ENCODE assay signal across 8 cellular contexts in the genomic region with DNA sequence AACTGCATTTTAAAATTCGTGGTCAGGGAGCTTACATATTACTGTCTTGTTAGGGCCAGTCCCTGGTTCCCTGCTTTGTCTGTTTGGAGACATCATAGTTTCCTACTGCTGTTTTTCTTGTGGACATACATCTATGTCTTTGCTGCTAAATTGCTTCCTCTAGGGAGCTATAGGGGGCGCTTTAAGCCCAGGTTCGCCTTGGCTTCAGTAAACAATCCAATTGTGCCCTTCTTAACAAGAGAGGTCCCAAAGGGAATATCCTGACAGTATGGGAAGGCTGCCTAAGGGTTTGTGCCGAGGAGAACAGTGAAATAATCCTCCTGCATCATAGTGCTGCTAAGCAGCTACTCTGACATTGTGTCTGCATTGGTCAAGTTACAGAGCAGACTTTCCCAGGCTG.
A peak's percentile ranks its signal among the peaks of the same experiment; 100 is the strongest.
DNase-seq lines count a peak whose midpoint lies in the region; ATAC-seq and TF ChIP-seq lines count a peak whose summit lies in the region.

No MANE protein-coding gene starts in this region.

- POLR2A ChIA-PET in OCI-LY7 (lab: Charles Lee) = interaction anchor here (0.6 kb wide), 1 partner anchor 375 kb away, joined by 3 read pairs; no protein-coding TSS in a partner anchor

- H3K4me3 ChIP-seq in DND-41 (ENCODE audit: low read depth in 1 of 2, low read length in 2 of 2) = no peak overlapping the region
- H3K4me3 ChIP-seq in OCI-LY7 (ENCODE audit: low read depth, low read length, poor library complexity, severe bottlenecking) = no peak overlapping the region
- no peak overlapping the region for H3K4me3 ChIP-seq in fibroblast of the aortic adventitia (ENCODE audit: low read depth, low read length)

- ATAC-seq in DND-41 (ENCODE audit: insufficient read depth, low read depth) (no peak), HG03280 (IDR thresholded peaks at IDR 0.05; ENCODE audit: unreplicated experiment) (peak; percentile 48), HG02571 (IDR thresholded peaks at IDR 0.05; ENCODE audit: unreplicated experiment) (no peak), HG02798 (IDR thresholded peaks at IDR 0.05; ENCODE audit: poor library complexity, unreplicated experiment) (no peak)

- H2AFZ ChIP-seq in DND-41 (ENCODE audit: low read depth, low read length) (no peak overlapping the region), OCI-LY7 (ENCODE audit: low read length) (no peak overlapping the region)

- no peak for DNase-seq in DND-41
- DNase-seq in OCI-LY7 (ENCODE audit: low spot score) = peak; percentile 5
- DNase-seq in fibroblast of the aortic adventitia (ENCODE audit: low read depth) = peak; percentile 62
- DNase-seq in amniotic stem cell (lab: John Stamatoyannopoulos, UW) = no peak
- DNase-seq in NOMO-1 treated with dmso at 0.1 percent for 144 hours (lab: John Stamatoyannopoulos, UW; ENCODE audit: unreplicated experiment) = no peak

- H3K36me3 ChIP-seq in DND-41 (ENCODE audit: insufficient read depth, low read length) (no peaks in the 10 kb centered on the region), OCI-LY7 (ENCODE audit: insufficient read depth, low read length) (no peaks in the 10 kb centered on the region)

- H3K27ac ChIP-seq in DND-41 (ENCODE audit: low read length) (no peak overlapping the region), OCI-LY7 (ENCODE audit: low read depth, low read length, poor library complexity, severe bottlenecking) (no peak overlapping the region)

- TF ChIP-seq CTCF in DND-41 (IDR thresholded peaks at IDR 0.05; ENCODE audit: borderline replicate concordance, extremely low read depth, low read length, poor library complexity, severe bottlenecking) (peak; percentile 12), OCI-LY7 (conservative IDR thresholded peaks at IDR 0.05; ENCODE audit: low read length) (peak; percentile 76), fibroblast of the aortic adventitia (IDR thresholded peaks at IDR 0.05; ENCODE audit: insufficient read depth, low read length) (peak; percentile 59)

- H3K4me2 ChIP-seq in DND-41 (ENCODE audit: insufficient read depth, low read length) = no peak overlapping the region
- no peak overlapping the region for H3K4me2 ChIP-seq in OCI-LY7 (ENCODE audit: low read length)

- no peaks in the 10 kb centered on the region for H3K4me1 ChIP-seq in DND-41 (ENCODE audit: insufficient read depth, low read length)
- no peaks in the 10 kb centered on the region for H3K4me1 ChIP-seq in OCI-LY7 (ENCODE audit: insufficient read depth, low read length, poor library complexity, severe bottlenecking)

- intact Hi-C loops in OCI-LY7 (cut with micrococcal nuclease; ENCODE audit: unreplicated experiment) = loop anchor here (5.0 kb wide), 1 partner anchor 432 kb away; no protein-coding TSS in a partner anchor

- H3K9me3 ChIP-seq in DND-41 (ENCODE audit: insufficient read depth, low read length, severe bottlenecking) (no peaks in the 10 kb centered on the region), OCI-LY7 (ENCODE audit: low read length) (no peaks in the 10 kb centered on the region)

- no TSS peak for BruUV-seq in OCI-LY7 (replicated peaks; lab: Mats Ljungman, UMichigan)

- H3K9me2 ChIP-seq in OCI-LY7 (ENCODE audit: insufficient read depth, low read length) = no peaks in the 10 kb centered on the region

- H3K79me2 ChIP-seq in DND-41 (ENCODE audit: insufficient read depth, low read length) = no peaks in the 10 kb centered on the region
- H3K79me2 ChIP-seq in OCI-LY7 (ENCODE audit: insufficient read depth, low read depth, low read length) = no peaks in the 10 kb centered on the region

- CTCF ChIA-PET in OCI-LY7 (lab: Charles Lee; ENCODE audit: unreplicated experiment) = no interaction called here

- H4K20me1 ChIP-seq in DND-41 (ENCODE audit: insufficient read depth, low read length) (no peaks in the 10 kb centered on the region), OCI-LY7 (ENCODE audit: insufficient read depth, low read length) (no peaks in the 10 kb centered on the region)

- H3K27me3 ChIP-seq in DND-41 (ENCODE audit: insufficient read depth, low read length, poor library complexity) = no peaks in the 10 kb centered on the region

- H3K9ac ChIP-seq in DND-41 (ENCODE audit: low read depth, low read length) = no peak overlapping the region

Comparison
In these comparisons a context has a peak if more than half of its experiments do, and no peak if none do; other contexts are left out.
1. DNase-seq: peak in OCI-LY7 (single experiment) and fibroblast of the aortic adventitia (single experiment); none in DND-41 (single experiment), amniotic stem cell (single experiment) and NOMO-1 treated with dmso at 0.1 percent for 144 hours (single experiment).
2. CTCF ChIP-seq: peak in every context shown above with its lines; median percentile 76 in OCI-LY7; 59 in fibroblast of the aortic adventitia; 12 in DND-41.